In genomic region chr1:59164371-59164770, GRCh38 we compare ENCODE assay signal across 22 cellular contexts.
"Had no signal": no experiment of that assay in that cellular context is flagged by ENCODE, and none has a peak within 500 bp of the region (broad histone marks: within the 10 kb centered on the region; RNA-seq: fewer than 3 reads in every experiment).

No MANE protein-coding gene starts in this region.

- H3K27me3 ChIP-seq: ascending aorta, brain microvascular endothelial cell, Peyer's patch, SJSA1 had no signal

- H3K9me3 Mint-ChIP-seq: activated T-cell treated with anti-CD3 and anti-CD28 coated beads, Interleukin-2, amount 50 U/mL, for 72 hours had no signal

- H3K4me3 Mint-ChIP-seq: activated CD8-positive, alpha-beta T cell treated with anti-CD3 and anti-CD28 coated beads for 36 hours; activated T-cell treated with anti-CD3 and anti-CD28 coated beads, Interleukin-2, amount 50 U/mL, for 72 hours; T-helper 2 cell treated with Interferon-gamma antibody and Interleukin-4, amounts not matched to agents 5 μg/mL and 100 μg/mL, for 36 hours had no signal

- H3K27ac ChIP-seq: brain microvascular endothelial cell, cardiac muscle cell, Peyer's patch, RWPE1, SJSA1, WERI-Rb-1 had no signal

- H3K9me3 ChIP-seq: ascending aorta, Peyer's patch, SJSA1 had no signal

- H3K27ac Mint-ChIP-seq: activated CD8-positive, alpha-beta T cell treated with anti-CD3 and anti-CD28 coated beads for 36 hours; activated T-cell treated with anti-CD3 and anti-CD28 coated beads, Interleukin-2, amount 50 U/mL, for 72 hours; activated T-helper 2 cell treated with anti-CD3 and anti-CD28 coated beads, Interferon-gamma antibody, Interleukin-2, Interleukin-4, amounts not matched to agents 10 μg/mL and 5 μg/mL and 100 μg/mL, durations not matched to agents 14 hours and 24 hours and 36 hours; T-helper 2 cell treated with Interferon-gamma antibody and Interleukin-4, amounts not matched to agents 5 μg/mL and 100 μg/mL, for 36 hours had no signal

- H3K4me3 ChIP-seq: ascending aorta, cardiac muscle cell, K562, Peyer's patch, SJSA1 had no signal

- H3K36me3 ChIP-seq: ascending aorta, brain microvascular endothelial cell, cardiac muscle cell, Peyer's patch, SJSA1, WERI-Rb-1 had no signal

- H3K27me3 Mint-ChIP-seq: activated CD8-positive, alpha-beta T cell treated with anti-CD3 and anti-CD28 coated beads for 36 hours had no signal

- H3K4me1 ChIP-seq: Peyer's patch, SJSA1 had no signal

- DNase-seq: activated CD4-positive, alpha-beta T cell treated with anti-CD3 and anti-CD28 coated beads for 4 hours; activated CD8-positive, alpha-beta memory T cell treated with anti-CD3 and anti-CD28 coated beads, Interleukin-2, amount 50 U/mL, for 4 hours; activated CD8-positive, alpha-beta T cell treated with anti-CD3 and anti-CD28 coated beads for 36 hours; activated gamma-delta T cell treated with Interleukin-2 at 50 U/mL for 16 hours; activated naive CD4-positive, alpha-beta T cell treated with anti-CD3 and anti-CD28 coated beads, Interleukin-2, amount 50 U/mL, for 16 hours; activated T-cell treated with anti-CD3 and anti-CD28 coated beads, Interleukin-2, amount 50 U/mL, for 72 hours; NCI-H1048; NCI-H2029; NCI-H2107; NCI-H524; Peyer's patch; Right ventricle myocardium superior; SW 1271; WERI-Rb-1 had no signal
